In genomic region chr11:31834237-31834636, GRCh38 we compare ENCODE assay signal across 17 cellular contexts. TPM values are rescaled to one million over a fixed set of nuclear protein-coding genes. Genes with fewer than 3 reads are reported as not detected.
DNase-seq lines count a peak whose midpoint lies in the region; FAIRE-seq and TF ChIP-seq lines count a peak whose summit lies in the region.
"Had no signal": no experiment of that assay in that cellular context is flagged by ENCODE, and none has a peak within 500 bp of the region (broad histone marks: within the 10 kb centered on the region; RNA-seq: fewer than 3 reads in every experiment).

No MANE protein-coding gene starts in this region.

- POLR2A ChIA-PET in A673 (lab: Charles Lee; ENCODE audit: low non-redundant PET), result no interaction called here

- no peak overlapping the region for H3K4me3 ChIP-seq in A673 (ENCODE audit: low read depth, low read length, poor library complexity, severe bottlenecking)
- H3K4me3 ChIP-seq in esophagus muscularis mucosa, result no peak overlapping the region
- H3K4me3 ChIP-seq: HAP-1, SJSA1 had no signal

- CTCF ChIA-PET in A673 (lab: Charles Lee), result interaction anchor here (0.6 kb wide), 1 partner anchor 12 kb away, joined by 3 read pairs; no protein-coding TSS in a partner anchor

- TF ChIP-seq CTCF in A673 (conservative IDR thresholded peaks at IDR 0.05; ENCODE audit: low read depth, low read length) (0 out of 2 replicates have a peak, but pooled peaks have one; percentile 30), GM12873 (IDR thresholded peaks at IDR 0.05; ENCODE audit: insufficient read depth, low read depth, low read length, missing control alignments) (peak; percentile 22), esophagus muscularis mucosa (IDR thresholded peaks at IDR 0.05) (no peak)

- H3K27ac ChIP-seq in A673 (ENCODE audit: low read depth, low read length, poor library complexity, severe bottlenecking), result no peak overlapping the region
- H3K27ac ChIP-seq in esophagus muscularis mucosa (replicated peaks in 1 of 4), result no peak overlapping the region
- H3K27ac ChIP-seq: C4-2B, KMS-11, SJSA1 had no signal

- DNase-seq in A673 (ENCODE audit: low spot score), result no peak
- peak; percentile 9 for DNase-seq in NCI-H69 (lab: John Stamatoyannopoulos, UW)
- DNase-seq in esophagus muscularis mucosa (ENCODE audit: extremely low spot score), result peak; percentile 81
- DNase-seq in GM19240 (ENCODE audit: insufficient read length, low spot score), result no peak
- DNase-seq in frontal cortex (ENCODE audit: low spot score in 2 of 2), result no peak
- DNase-seq in NCI-H146 (lab: John Stamatoyannopoulos, UW), result no peak
- no peak for DNase-seq in H54 (ENCODE audit: insufficient read length, low spot score)
- DNase-seq: NCI-H1417, NCI-H2029 treated with DMSO at 0.1 percent for 48 hours, NCI-H510A, OCI-M1 had no signal

- H3K36me3 ChIP-seq in A673 (ENCODE audit: insufficient read depth, low read length, poor library complexity, severe bottlenecking) (no peaks in the 10 kb centered on the region), esophagus muscularis mucosa (no peaks in the 10 kb centered on the region)
- H3K36me3 ChIP-seq: HAP-1, SJSA1 had no signal

- WGBS in esophagus muscularis mucosa, result 52% methylated on average over 1 of the region's 1 CpG

- FAIRE-seq in frontal cortex (lab: Jason Lieb, UNC) (no peak), H54 (lab: Jason Lieb, UNC) (no peak)
- FAIRE-seq: G401.6 had no signal

- TF ChIP-seq POLR2A in esophagus muscularis mucosa (IDR thresholded peaks at IDR 0.05; ENCODE audit: low read depth), result no peak
- no peak for TF ChIP-seq POLR2A in H54 (IDR thresholded peaks at IDR 0.05; ENCODE audit: low read depth, low read length)

- H3K27me3 ChIP-seq in A673 (replicated peaks; ENCODE audit: insufficient read depth, low read depth, low read length, poor library complexity) (peaks cover 99% of the 10 kb centered on the region), esophagus muscularis mucosa (peaks cover 0 to 66% (median 10%) of the 10 kb centered on the region in 4 donors)

- no peaks in the 10 kb centered on the region for H3K9me3 ChIP-seq in A673 (ENCODE audit: low read depth, low read length, poor library complexity, severe bottlenecking)
- no peaks in the 10 kb centered on the region for H3K9me3 ChIP-seq in esophagus muscularis mucosa
- H3K9me3 ChIP-seq: HAP-1, SJSA1 had no signal

- intact Hi-C loops in A673 (cut with micrococcal nuclease; ENCODE audit: unreplicated experiment) (no loop called here), esophagus muscularis mucosa (cut with DNase I) (no loop called here)

- BruUV-seq in A673 (replicated peaks; lab: Mats Ljungman, UMichigan), result no TSS peak

- H3K4me1 ChIP-seq in A673 (ENCODE audit: insufficient read depth, low read length, poor library complexity, severe bottlenecking) (no peaks in the 10 kb centered on the region), esophagus muscularis mucosa (no peaks in the 10 kb centered on the region)
- H3K4me1 ChIP-seq: SJSA1 had no signal

- TF ChIP-seq EP300 in esophagus muscularis mucosa (IDR thresholded peaks at IDR 0.05), result no peak

RNA-seq across cellular contexts. Expression of gene PAX6, which starts 23.1 kb away (rescaled TPM):
- total RNA-seq in A673 (2021) (22.4 and 33.9 TPM in 2 replicates), esophagus muscularis mucosa (under 1 TPM in 1 of 4 donors, not detected in 3; 0.06 TPM), frontal cortex (11.4 TPM)

Comparison
In these comparisons a context has a peak if more than half of its experiments do, and no peak if none do; other contexts are left out.
1. DNase-seq: peak in NCI-H69 (single experiment) and esophagus muscularis mucosa (single experiment); none in A673 (single experiment), GM19240 (single experiment), frontal cortex (0 of 2), NCI-H146 (single experiment) and H54 (single experiment).
2. CTCF ChIP-seq: peak in A673 (single experiment) and GM12873 (single experiment); none in esophagus muscularis mucosa (0 of 3).
3. RNA of gene PAX6, which starts 23.1 kb away (total RNA-seq): 22.4 to 33.9 TPM in A673 and 11.4 TPM in frontal cortex (single experiment); 0.06 TPM in esophagus muscularis mucosa; every median in the first group is over 10 times any median in the second.